Comparison of ENCODE assay signal across 17 cellular contexts in genomic region chr11:44525473-44526252, GRCh38. TPM values are rescaled to one million over a fixed set of nuclear protein-coding genes. Genes with fewer than 3 reads are reported as not detected.
DNase-seq lines count a peak whose midpoint lies in the region; ATAC-seq lines count a peak whose summit lies in the region.
"Had no signal": no experiment of that assay in that cellular context is flagged by ENCODE, and none has a peak within 500 bp of the region (broad histone marks: within the 10 kb centered on the region; RNA-seq: fewer than 3 reads in every experiment).

No MANE protein-coding gene starts in this region.

- H3K36me3 ChIP-seq in BLaER1 (no peaks in the 10 kb centered on the region), mesendoderm (ENCODE audit: control insufficient read depth, insufficient read depth, low read length) (no peaks in the 10 kb centered on the region)

- no peaks in the 10 kb centered on the region for H3K9me3 ChIP-seq in BLaER1

- H3K4ac ChIP-seq in mesendoderm (ENCODE audit: low read depth, low read length): no peak overlapping the region

- H3K79me2 ChIP-seq in mesendoderm (ENCODE audit: control insufficient read depth, insufficient read depth, low read length): no peaks in the 10 kb centered on the region

- no peak overlapping the region for H4K8ac ChIP-seq in mesendoderm (ENCODE audit: low read depth, low read length)

- H3K4me3 ChIP-seq in BLaER1 (no peak overlapping the region), mesendoderm (ENCODE audit: low read length) (no peak overlapping the region)

- H3K27ac Mint-ChIP-seq in IgD-negative memory B cell: peak overlapping the region in 2 of 3 donors; percentile 45 to 59
- H3K27ac Mint-ChIP-seq: CD4-positive, alpha-beta T cell; HFFc6 had no signal

- no peak overlapping the region for H4K5ac ChIP-seq in mesendoderm (ENCODE audit: low read length)

- peaks cover 30% of the 10 kb centered on the region for H3K4me1 ChIP-seq in BLaER1
- H3K4me1 ChIP-seq in mesendoderm (ENCODE audit: control insufficient read depth, low read depth, low read length): no peaks in the 10 kb centered on the region

- no peaks in the 10 kb centered on the region for H3K9me3 Mint-ChIP-seq in IgD-negative memory B cell
- H3K9me3 Mint-ChIP-seq: CD4-positive, alpha-beta T cell; HFFc6 had no signal

- H3K4me3 Mint-ChIP-seq in IgD-negative memory B cell: no peak overlapping the region
- H3K4me3 Mint-ChIP-seq: CD4-positive, alpha-beta T cell; HFFc6 had no signal

- intact Hi-C loops in sciatic nerve (cut with DNase I): no loop called here

- no peaks in the 10 kb centered on the region for H3K79me1 ChIP-seq in mesendoderm (ENCODE audit: low read length)

- H3K9ac ChIP-seq in BLaER1: no peak overlapping the region
- H3K9ac ChIP-seq in mesendoderm (ENCODE audit: low read length): no peak overlapping the region

- no peak overlapping the region for H2AK5ac ChIP-seq in mesendoderm (ENCODE audit: low read length)

- in situ Hi-C loops in ACHN (cut with HindIII; ENCODE audit: low pct_ligation_motif_present, low pct_unique_long_range_greater_than_20kb, low sequenced_read_pairs): no loop called here

- no peak overlapping the region for H3K18ac ChIP-seq in mesendoderm (ENCODE audit: low read length)

- DNase-seq in mesendoderm (no peak), sciatic nerve (ENCODE audit: low spot score) (peak; percentile 72), kidney tubule cell (ENCODE audit: low spot score) (no peak), GOT3 (lab: John Stamatoyannopoulos, UW) (no peak), ACHN (no peak)
- DNase-seq: AML-193; Calu3; CD4-positive, alpha-beta T cell; DMS53; HFFc6; NCI-H1092; NCI-H2081 treated with DMSO at 0.1 percent for 48 hours; NCI-H510A treated with DMSO at 0.1 percent for 48 hours had no signal

- no CpG with 5 or more reads among the region's 20 CpGs for WGBS in mesendoderm (ENCODE audit: extremely low coverage, insufficient coverage, low lambda C conversion rate)

- no peak overlapping the region for H2BK15ac ChIP-seq in mesendoderm (replicated peaks; ENCODE audit: low read depth)

- peaks cover 0 to 4% (median 4%) of the 10 kb centered on the region in 3 donors for H3K4me1 Mint-ChIP-seq in IgD-negative memory B cell

- H4K20me1 ChIP-seq in BLaER1: no peaks in the 10 kb centered on the region; the same call in 1 of the 2 replicates

- H2BK5ac ChIP-seq in mesendoderm (ENCODE audit: low read length): no peak overlapping the region

- no peaks in the 10 kb centered on the region for H3K36me3 Mint-ChIP-seq in IgD-negative memory B cell

- H3K27me3 Mint-ChIP-seq in IgD-negative memory B cell: peaks cover 19% of the 10 kb centered on the region

- H3K4me2 ChIP-seq in BLaER1: peak overlapping the region; percentile 47
- no peak overlapping the region for H3K4me2 ChIP-seq in mesendoderm (ENCODE audit: low read length)

- H3K27ac ChIP-seq in BLaER1 (no peak overlapping the region), mesendoderm (ENCODE audit: low read depth, low read length) (no peak overlapping the region)

- H3K27me3 ChIP-seq in BLaER1 (peaks cover 1% of the 10 kb centered on the region; the same call in 1 of the 2 replicates), mesendoderm (ENCODE audit: insufficient read depth, low read length, poor library complexity) (no peaks in the 10 kb centered on the region)

- no peak overlapping the region for H2BK120ac ChIP-seq in mesendoderm (ENCODE audit: low read depth, low read length)

- ATAC-seq in sciatic nerve: peak; percentile 71
- ATAC-seq: HepG2, Panc1 had no signal

- no peak overlapping the region for H3K56ac ChIP-seq in mesendoderm (ENCODE audit: low read length)

- H3K23ac ChIP-seq in mesendoderm (ENCODE audit: low read length): peak overlapping the region; percentile 89

RNA-seq across cellular contexts. Expression of gene CD82, which starts 39.8 kb away (rescaled TPM):
- polyA plus RNA-seq in IgD-negative memory B cell: 544 TPM
- polyA plus RNA-seq in mesendoderm (2013, experiment 1 of 2): 0.81 TPM
- polyA plus RNA-seq in mesendoderm (2013, experiment 2 of 2): 0.91 TPM
- total RNA-seq in sciatic nerve: 127 TPM
- total RNA-seq: HepG2 had no signal
